Comparison of ENCODE assay signal across 8 cellular contexts in the genomic region with DNA sequence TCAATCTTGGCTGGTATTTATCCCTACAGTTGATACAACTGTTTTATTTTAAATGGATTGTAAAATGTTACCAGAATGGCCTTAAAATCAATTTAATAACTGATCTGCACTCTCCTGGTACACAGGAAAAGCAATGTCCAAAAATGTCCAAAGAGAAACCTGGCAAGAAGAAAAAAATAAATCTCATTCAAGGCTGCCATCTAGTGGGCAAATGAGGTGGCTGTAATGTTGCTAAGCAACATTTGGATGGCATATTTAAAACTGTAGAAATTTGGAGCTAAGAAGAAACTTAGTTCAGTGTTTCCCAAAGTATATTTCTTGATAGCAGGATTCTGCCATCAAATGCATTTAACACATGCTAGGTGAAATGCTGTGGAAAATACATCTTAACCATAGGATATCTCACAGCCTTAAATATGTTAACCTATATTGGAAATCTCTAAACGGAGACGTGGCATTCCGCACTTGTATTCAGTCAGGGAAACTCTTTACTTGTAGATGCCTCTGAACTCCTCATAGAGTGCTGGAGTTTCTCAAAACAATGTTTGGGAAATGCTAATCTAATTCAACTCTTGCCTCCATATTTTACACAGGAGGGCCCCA.
DNase-seq lines count a peak whose midpoint lies in the region; ATAC-seq and TF ChIP-seq lines count a peak whose summit lies in the region.

No MANE protein-coding gene starts in this region.

- CTCF ChIA-PET in activated CD8-positive, alpha-beta T cell treated with anti-CD3 and anti-CD28 coated beads for 36 hours (lab: Charles Lee): interaction anchor here (0.6 to 2.8 kb wide), 13 partner anchors 9 to 1397 kb away, joined by 3 to 24 read pairs (median 3); partner anchors contain the start of gene WNT5A
- CTCF ChIA-PET in T-cell (lab: Charles Lee): interaction anchor here in 1 of 2 donors (0.5 kb wide), 1 partner anchor 19 kb away, joined by 3 read pairs; no protein-coding TSS in a partner anchor

- H3K27me3 Mint-ChIP-seq in activated CD8-positive, alpha-beta T cell treated with anti-CD3 and anti-CD28 coated beads for 36 hours: no peaks in the 10 kb centered on the region
- H3K27me3 Mint-ChIP-seq in T-cell: peaks cover 3 to 4% of the 10 kb centered on the region in 2 donors

- H3K27ac Mint-ChIP-seq in activated CD8-positive, alpha-beta T cell treated with anti-CD3 and anti-CD28 coated beads for 36 hours: no peak overlapping the region
- H3K27ac Mint-ChIP-seq in T-cell: no peak overlapping the region

- H3K4me3 Mint-ChIP-seq in activated CD8-positive, alpha-beta T cell treated with anti-CD3 and anti-CD28 coated beads for 36 hours: no peak overlapping the region
- no peak overlapping the region for H3K4me3 Mint-ChIP-seq in T-cell

- POLR2A ChIA-PET in activated CD8-positive, alpha-beta T cell treated with anti-CD3 and anti-CD28 coated beads for 36 hours (lab: Charles Lee): no interaction called here
- POLR2A ChIA-PET in T-cell (lab: Charles Lee): no interaction called here

- TF ChIP-seq CTCF in AG10803 (conservative IDR thresholded peaks at IDR 0.05; ENCODE audit: low read length): peak; percentile 81
- TF ChIP-seq CTCF in activated CD8-positive, alpha-beta T cell treated with anti-CD3 and anti-CD28 coated beads for 36 hours (IDR thresholded peaks at IDR 0.05): peak; percentile 86

- no peaks in the 10 kb centered on the region for H3K36me3 Mint-ChIP-seq in activated CD8-positive, alpha-beta T cell treated with anti-CD3 and anti-CD28 coated beads for 36 hours (ENCODE audit: low read depth)
- H3K36me3 Mint-ChIP-seq in T-cell: no peaks in the 10 kb centered on the region

- H3K4me1 Mint-ChIP-seq in activated CD8-positive, alpha-beta T cell treated with anti-CD3 and anti-CD28 coated beads for 36 hours (ENCODE audit: low read depth): no peaks in the 10 kb centered on the region
- H3K4me1 Mint-ChIP-seq in T-cell: no peaks in the 10 kb centered on the region

- peak; percentile 59 for DNase-seq in AG10803 (ENCODE audit: low read depth)
- peak; percentile 35 for DNase-seq in GM04504 (ENCODE audit: low read depth)
- DNase-seq in NCI-H1105 treated with DMSO at 0.1 percent for 48 hours (lab: John Stamatoyannopoulos, UW): peak; percentile 39
- DNase-seq in activated CD8-positive, alpha-beta T cell treated with anti-CD3 and anti-CD28 coated beads for 36 hours: peak; percentile 33
- peak; percentile 43 for DNase-seq in hepatic stellate cell (ENCODE audit: low spot score)
- peak; percentile 4 to 22 for DNase-seq in stimulated activated CD4-positive, alpha-beta T cell treated with anti-CD3 and anti-CD28 coated beads, Interleukin-2, amount 100 ng/mL, for 48 hours
- DNase-seq in T-cell: no peak

- H3K9me3 Mint-ChIP-seq in activated CD8-positive, alpha-beta T cell treated with anti-CD3 and anti-CD28 coated beads for 36 hours: no peaks in the 10 kb centered on the region
- no peaks in the 10 kb centered on the region for H3K9me3 Mint-ChIP-seq in T-cell

- intact Hi-C loops in activated CD8-positive, alpha-beta T cell treated with anti-CD3 and anti-CD28 coated beads for 36 hours (cut with micrococcal nuclease): loop anchor here (10.0 kb wide), 2 partner anchors 767 to 1397 kb away; partner anchors contain the start of gene WNT5A

- H3K4me3 ChIP-seq in AG10803 (ENCODE audit: low read length): no peak overlapping the region

- ATAC-seq in activated CD8-positive, alpha-beta T cell treated with anti-CD3 and anti-CD28 coated beads for 36 hours: no peak
- ATAC-seq in GM18519 (IDR thresholded peaks at IDR 0.05; ENCODE audit: low FRiP score, unreplicated experiment) (no peak), T-cell (replicated peaks in 1 of 4) (no peak)

Comparison
In these comparisons a context has a peak if more than half of its experiments do, and no peak if none do; other contexts are left out.
1. DNase-seq: peak in AG10803 (single experiment), GM04504 (single experiment), NCI-H1105 treated with DMSO at 0.1 percent for 48 hours (single experiment), activated CD8-positive, alpha-beta T cell treated with anti-CD3 and anti-CD28 coated beads for 36 hours (single experiment), hepatic stellate cell (single experiment) and stimulated activated CD4-positive, alpha-beta T cell treated with anti-CD3 and anti-CD28 coated beads, Interleukin-2, amount 100 ng/mL, for 48 hours (2 of 2); none in T-cell (0 of 34).